ENCODE assay signal across 1 cellular context in the genomic region with DNA sequence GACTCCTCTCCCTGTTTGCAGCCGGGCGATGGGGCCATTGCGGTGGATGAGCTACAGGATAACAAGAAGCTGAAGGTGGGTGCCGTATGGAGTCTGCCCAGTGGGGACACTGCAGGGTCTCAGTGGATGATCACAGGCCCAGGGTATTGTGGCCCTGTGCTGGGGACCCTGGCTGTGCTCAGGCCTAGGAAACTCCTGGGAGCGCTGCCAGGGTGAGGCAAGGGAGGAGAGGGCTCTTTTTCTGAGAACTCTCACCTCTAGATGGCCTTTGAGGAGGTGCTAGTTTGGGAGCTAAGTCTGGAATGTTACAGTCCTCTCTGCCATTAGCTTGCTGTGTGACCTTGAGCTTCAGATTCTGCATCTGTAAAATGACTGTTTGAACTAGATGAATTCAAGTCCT.
TF ChIP-seq lines count a peak whose summit lies in the region.

No MANE protein-coding gene starts in this region.

TF ChIP-seq in K562, 482 proteins besides CTCF, POLR2A, EP300 and RAD21:
- TF ChIP-seq, protein P1, sequence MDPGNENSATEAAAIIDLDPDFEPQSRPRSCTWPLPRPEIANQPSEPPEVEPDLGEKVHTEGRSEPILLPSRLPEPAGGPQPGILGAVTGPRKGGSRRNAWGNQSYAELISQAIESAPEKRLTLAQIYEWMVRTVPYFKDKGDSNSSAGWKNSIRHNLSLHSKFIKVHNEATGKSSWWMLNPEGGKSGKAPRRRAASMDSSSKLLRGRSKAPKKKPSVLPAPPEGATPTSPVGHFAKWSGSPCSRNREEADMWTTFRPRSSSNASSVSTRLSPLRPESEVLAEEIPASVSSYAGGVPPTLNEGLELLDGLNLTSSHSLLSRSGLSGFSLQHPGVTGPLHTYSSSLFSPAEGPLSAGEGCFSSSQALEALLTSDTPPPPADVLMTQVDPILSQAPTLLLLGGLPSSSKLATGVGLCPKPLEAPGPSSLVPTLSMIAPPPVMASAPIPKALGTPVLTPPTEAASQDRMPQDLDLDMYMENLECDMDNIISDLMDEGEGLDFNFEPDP (CRISPR knock-in tag; IDR thresholded peaks at IDR 0.05), result no peak
- TF ChIP-seq, protein P2, sequence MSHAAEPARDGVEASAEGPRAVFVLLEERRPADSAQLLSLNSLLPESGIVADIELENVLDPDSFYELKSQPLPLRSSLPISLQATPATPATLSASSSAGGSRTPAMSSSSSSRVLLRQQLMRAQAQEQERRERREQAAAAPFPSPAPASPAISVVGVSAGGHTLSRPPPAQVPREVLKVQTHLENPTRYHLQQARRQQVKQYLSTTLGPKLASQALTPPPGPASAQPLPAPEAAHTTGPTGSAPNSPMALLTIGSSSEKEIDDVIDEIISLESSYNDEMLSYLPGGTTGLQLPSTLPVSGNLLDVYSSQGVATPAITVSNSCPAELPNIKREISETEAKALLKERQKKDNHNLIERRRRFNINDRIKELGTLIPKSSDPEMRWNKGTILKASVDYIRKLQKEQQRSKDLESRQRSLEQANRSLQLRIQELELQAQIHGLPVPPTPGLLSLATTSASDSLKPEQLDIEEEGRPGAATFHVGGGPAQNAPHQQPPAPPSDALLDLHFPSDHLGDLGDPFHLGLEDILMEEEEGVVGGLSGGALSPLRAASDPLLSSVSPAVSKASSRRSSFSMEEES (CRISPR knock-in tag; IDR thresholded peaks at IDR 0.05), result no peak
- TF ChIP-seq ZNF830 (CRISPR knock-in tag; IDR thresholded peaks at IDR 0.05) (no peak), SAFB2 (IDR thresholded peaks at IDR 0.05; ENCODE audit: borderline replicate concordance, low read depth, low read length, severe bottlenecking) (no peak), CC2D1A (IDR thresholded peaks at IDR 0.05) (no peak), NCOA1 (IDR thresholded peaks at IDR 0.05; ENCODE audit: low read depth) (no peak), PHF20 (IDR thresholded peaks at IDR 0.05; ENCODE audit: partially characterized antibody) (no peak), ZNF76 (CRISPR knock-in tag; IDR thresholded peaks at IDR 0.05; ENCODE audit: borderline replicate concordance) (no peak), TAF15 (IDR thresholded peaks at IDR 0.05; ENCODE audit: low read depth, low read length) (no peak), RFX7 (CRISPR knock-in tag; IDR thresholded peaks at IDR 0.05) (no peak), ZNF785 (CRISPR knock-in tag; IDR thresholded peaks at IDR 0.05) (no peak), DDX20 (tag; IDR thresholded peaks at IDR 0.05; ENCODE audit: low read depth) (no peak), SRSF7 (optimal IDR thresholded peaks at IDR 0.05; ENCODE audit: low read depth, low read length) (no peak), GATA2 (CRISPR knock-in tag; IDR thresholded peaks at IDR 0.05) (no peak), HNRNPL (IDR thresholded peaks at IDR 0.05; ENCODE audit: low read depth, low read length) (no peak)
- TF ChIP-seq, protein P3, sequence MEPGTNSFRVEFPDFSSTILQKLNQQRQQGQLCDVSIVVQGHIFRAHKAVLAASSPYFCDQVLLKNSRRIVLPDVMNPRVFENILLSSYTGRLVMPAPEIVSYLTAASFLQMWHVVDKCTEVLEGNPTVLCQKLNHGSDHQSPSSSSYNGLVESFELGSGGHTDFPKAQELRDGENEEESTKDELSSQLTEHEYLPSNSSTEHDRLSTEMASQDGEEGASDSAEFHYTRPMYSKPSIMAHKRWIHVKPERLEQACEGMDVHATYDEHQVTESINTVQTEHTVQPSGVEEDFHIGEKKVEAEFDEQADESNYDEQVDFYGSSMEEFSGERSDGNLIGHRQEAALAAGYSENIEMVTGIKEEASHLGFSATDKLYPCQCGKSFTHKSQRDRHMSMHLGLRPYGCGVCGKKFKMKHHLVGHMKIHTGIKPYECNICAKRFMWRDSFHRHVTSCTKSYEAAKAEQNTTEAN (CRISPR knock-in tag; IDR thresholded peaks at IDR 0.05), result no peak
- TF ChIP-seq, protein P4, sequence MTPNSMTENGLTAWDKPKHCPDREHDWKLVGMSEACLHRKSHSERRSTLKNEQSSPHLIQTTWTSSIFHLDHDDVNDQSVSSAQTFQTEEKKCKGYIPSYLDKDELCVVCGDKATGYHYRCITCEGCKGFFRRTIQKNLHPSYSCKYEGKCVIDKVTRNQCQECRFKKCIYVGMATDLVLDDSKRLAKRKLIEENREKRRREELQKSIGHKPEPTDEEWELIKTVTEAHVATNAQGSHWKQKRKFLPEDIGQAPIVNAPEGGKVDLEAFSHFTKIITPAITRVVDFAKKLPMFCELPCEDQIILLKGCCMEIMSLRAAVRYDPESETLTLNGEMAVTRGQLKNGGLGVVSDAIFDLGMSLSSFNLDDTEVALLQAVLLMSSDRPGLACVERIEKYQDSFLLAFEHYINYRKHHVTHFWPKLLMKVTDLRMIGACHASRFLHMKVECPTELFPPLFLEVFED (CRISPR knock-in tag; conservative IDR thresholded peaks at IDR 0.05), result no peak
- TF ChIP-seq, protein P5, sequence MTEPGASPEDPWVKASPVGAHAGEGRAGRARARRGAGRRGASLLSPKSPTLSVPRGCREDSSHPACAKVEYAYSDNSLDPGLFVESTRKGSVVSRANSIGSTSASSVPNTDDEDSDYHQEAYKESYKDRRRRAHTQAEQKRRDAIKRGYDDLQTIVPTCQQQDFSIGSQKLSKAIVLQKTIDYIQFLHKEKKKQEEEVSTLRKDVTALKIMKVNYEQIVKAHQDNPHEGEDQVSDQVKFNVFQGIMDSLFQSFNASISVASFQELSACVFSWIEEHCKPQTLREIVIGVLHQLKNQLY (CRISPR knock-in tag; conservative IDR thresholded peaks at IDR 0.05), result no peak
